ENCODE assay signal across 1 cellular context in the genomic region with DNA sequence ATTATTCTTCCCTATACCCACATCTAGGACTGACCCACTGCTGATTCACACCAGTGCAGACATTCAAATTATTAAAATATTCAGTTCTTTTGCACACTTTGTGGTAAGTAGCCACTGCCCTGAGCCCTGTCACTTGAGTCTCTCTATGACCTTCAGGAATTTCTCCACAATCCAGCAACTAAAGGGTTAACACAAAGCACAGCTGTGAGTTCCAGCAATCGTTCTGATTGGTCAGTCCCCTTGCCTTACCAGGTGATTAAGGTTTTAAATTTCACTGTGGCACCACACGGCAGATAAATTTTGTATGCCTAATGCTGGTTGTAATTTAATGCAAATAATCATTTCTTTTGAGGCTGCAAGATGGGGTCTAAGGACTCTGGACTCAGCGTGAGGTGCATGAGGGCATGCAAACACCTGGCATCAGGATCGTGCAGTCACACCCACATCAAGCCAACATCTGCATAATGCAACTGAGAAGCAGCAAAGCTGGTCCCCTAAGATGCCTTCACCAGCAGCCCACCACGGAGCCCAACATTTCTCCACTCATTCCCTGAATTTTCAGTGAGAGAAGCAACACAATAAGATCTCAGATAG.
TF ChIP-seq lines count a peak whose summit lies in the region.

No MANE protein-coding gene starts in this region.

TF ChIP-seq in SK-N-SH treated with all-trans-retinoic acid at 6 μM for 48 hours, 23 proteins besides CTCF, POLR2A, EP300 and RAD21 (continued from another document):
- TF ChIP-seq, protein P1, sequence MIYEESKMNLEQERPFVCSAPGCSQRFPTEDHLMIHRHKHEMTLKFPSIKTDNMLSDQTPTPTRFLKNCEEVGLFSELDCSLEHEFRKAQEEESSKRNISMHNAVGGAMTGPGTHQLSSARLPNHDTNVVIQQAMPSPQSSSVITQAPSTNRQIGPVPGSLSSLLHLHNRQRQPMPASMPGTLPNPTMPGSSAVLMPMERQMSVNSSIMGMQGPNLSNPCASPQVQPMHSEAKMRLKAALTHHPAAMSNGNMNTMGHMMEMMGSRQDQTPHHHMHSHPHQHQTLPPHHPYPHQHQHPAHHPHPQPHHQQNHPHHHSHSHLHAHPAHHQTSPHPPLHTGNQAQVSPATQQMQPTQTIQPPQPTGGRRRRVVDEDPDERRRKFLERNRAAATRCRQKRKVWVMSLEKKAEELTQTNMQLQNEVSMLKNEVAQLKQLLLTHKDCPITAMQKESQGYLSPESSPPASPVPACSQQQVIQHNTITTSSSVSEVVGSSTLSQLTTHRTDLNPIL (CRISPR knock-in tag; IDR thresholded peaks at IDR 0.05; ENCODE audit: low read depth): no peak
